ENCODE assay signal across 11 cellular contexts in genomic region chr17:75842963-75843576, GRCh38. TPM values are rescaled to one million over a fixed set of nuclear protein-coding genes. Genes with fewer than 3 reads are reported as not detected.
A peak's percentile ranks its signal among the peaks of the same experiment; 100 is the strongest.
DNase-seq lines count a peak whose midpoint lies in the region; ATAC-seq, FAIRE-seq and TF ChIP-seq lines count a peak whose summit lies in the region.
"Had no signal": no experiment of that assay in that cellular context is flagged by ENCODE, and none has a peak within 500 bp of the region (broad histone marks: within the 10 kb centered on the region; RNA-seq: fewer than 3 reads in every experiment).

No MANE protein-coding gene starts in this region.

- H3K4me1 ChIP-seq in left ventricle myocardium inferior (peaks cover 51% of the 10 kb centered on the region), kidney (ENCODE audit: control insufficient read depth in 1 of 2, insufficient read depth in 1 of 2, low read depth in 1 of 2, low read length in 2 of 2) (peaks cover 9 to 23% of the 10 kb centered on the region in 2 donors)

- peak overlapping the region; percentile 98 for H3K4me3 Mint-ChIP-seq in activated CD8-positive, alpha-beta memory T cell treated with anti-CD3 and anti-CD28 coated beads, Interleukin-2, amount 10 ng/mL, durations not matched to agents 7 days and 5 days
- H3K4me3 Mint-ChIP-seq in activated CD8-positive, alpha-beta T cell treated with anti-CD3 and anti-CD28 coated beads for 36 hours, result peak overlapping the region; percentile 96
- H3K4me3 Mint-ChIP-seq in stimulated activated naive CD8-positive, alpha-beta T cell treated with anti-CD3 and anti-CD28 coated beads, Interleukin-15, Interleukin-2, amounts not matched to agents 100 ng/mL and 50 ng/mL, for 24 hours, result peak overlapping the region; percentile 94

- H3K4me3 ChIP-seq in left ventricle myocardium inferior (peak overlapping the region; percentile 39), kidney (ENCODE audit: low read length in 2 of 2) (no peak overlapping the region)
- H3K4me3 ChIP-seq: SK-N-MC had no signal

- TF ChIP-seq CTCF in activated CD8-positive, alpha-beta T cell treated with anti-CD3 and anti-CD28 coated beads for 36 hours (IDR thresholded peaks at IDR 0.05), result peak; percentile 49
- no peak for TF ChIP-seq CTCF in left ventricle myocardium inferior (IDR thresholded peaks at IDR 0.05; ENCODE audit: borderline replicate concordance)
- TF ChIP-seq CTCF in kidney (IDR thresholded peaks at IDR 0.05; ENCODE audit: borderline replicate concordance, extremely low read depth, insufficient read depth), result no peak

- POLR2A ChIA-PET in activated CD8-positive, alpha-beta T cell treated with anti-CD3 and anti-CD28 coated beads for 36 hours (lab: Charles Lee), result interaction anchor here (0.7 to 4.2 kb wide), 6 partner anchors 8 to 78 kb away, joined by 3 to 39 read pairs (median 6); partner anchors contain the start of genes GALK1 and WBP2
- POLR2A ChIA-PET in HEK293T (lab: Yijun Ruan, JAX), result interaction anchor here (4.4 kb wide), 1 partner anchor 63 kb away, joined by 22 read pairs; a partner anchor contains a TSS

- intact Hi-C loops in activated CD8-positive, alpha-beta T cell treated with anti-CD3 and anti-CD28 coated beads for 36 hours (cut with micrococcal nuclease), result no loop called here
- intact Hi-C loops in left ventricle myocardium inferior (cut with micrococcal nuclease), result no loop called here
- intact Hi-C loops in kidney (cut with DNase I), result no loop called here

- H3K27ac ChIP-seq in left ventricle myocardium inferior (replicated peaks) (peak overlapping the region; percentile 90), kidney (ENCODE audit: low read depth in 2 of 2, low read length in 2 of 2) (no peak overlapping the region)
- H3K27ac ChIP-seq: SK-N-MC had no signal

- H3K9me3 ChIP-seq in left ventricle myocardium inferior (replicated peaks) (no peaks in the 10 kb centered on the region), kidney (ENCODE audit: control insufficient read depth in 1 of 2, low read length in 2 of 2) (no peaks in the 10 kb centered on the region)
- H3K9me3 ChIP-seq: adrenal gland had no signal

- no peak overlapping the region for H3K9ac ChIP-seq in kidney (ENCODE audit: low read length in 2 of 2)

- CTCF ChIA-PET in activated CD8-positive, alpha-beta memory T cell treated with anti-CD3 and anti-CD28 coated beads, Interleukin-2, amount 10 ng/mL, durations not matched to agents 7 days and 5 days (lab: Charles Lee), result interaction anchor here (0.9 to 4.1 kb wide), 14 partner anchors 9 to 89 kb away, joined by 3 to 49 read pairs (median 7); partner anchors contain the start of genes GALK1, TRIM65 and WBP2
- CTCF ChIA-PET in activated CD8-positive, alpha-beta T cell treated with anti-CD3 and anti-CD28 coated beads for 36 hours (lab: Charles Lee), result interaction anchor here (0.6 to 8.5 kb wide), 7 partner anchors 11 to 93 kb away, joined by 3 to 105 read pairs (median 5); no protein-coding TSS in a partner anchor
- CTCF ChIA-PET in HEK293T (lab: Yijun Ruan, JAX), result no interaction called here

- peak; percentile 57 for DNase-seq in activated CD8-positive, alpha-beta memory T cell treated with anti-CD3 and anti-CD28 coated beads, Interleukin-2, amount 10 ng/mL, durations not matched to agents 7 days and 5 days
- DNase-seq in activated CD8-positive, alpha-beta memory T cell treated with anti-CD3 and anti-CD28 coated beads for 24 hours, result no peak
- peak; percentile 47 for DNase-seq in activated CD8-positive, alpha-beta T cell treated with anti-CD3 and anti-CD28 coated beads for 36 hours
- DNase-seq in left ventricle myocardium inferior (no peak), kidney (no peak), HEK293T (ENCODE audit: extremely low spot score) (no peak)
- DNase-seq: NCI-H2081 had no signal

- H3K27me3 ChIP-seq in left ventricle myocardium inferior (ENCODE audit: low read depth), result no peaks in the 10 kb centered on the region
- H3K27me3 ChIP-seq: adrenal gland had no signal

- peaks cover 19% of the 10 kb centered on the region for H3K4me1 Mint-ChIP-seq in activated CD8-positive, alpha-beta memory T cell treated with anti-CD3 and anti-CD28 coated beads, Interleukin-2, amount 10 ng/mL, durations not matched to agents 7 days and 5 days
- peaks cover 24% of the 10 kb centered on the region for H3K4me1 Mint-ChIP-seq in activated CD8-positive, alpha-beta T cell treated with anti-CD3 and anti-CD28 coated beads for 36 hours (ENCODE audit: low read depth)
- peaks cover 14% of the 10 kb centered on the region for H3K4me1 Mint-ChIP-seq in stimulated activated naive CD8-positive, alpha-beta T cell treated with anti-CD3 and anti-CD28 coated beads, Interleukin-15, Interleukin-2, amounts not matched to agents 100 ng/mL and 50 ng/mL, for 24 hours (ENCODE audit: low read depth)

- peak overlapping the region; percentile 98 for H3K27ac Mint-ChIP-seq in activated CD8-positive, alpha-beta memory T cell treated with anti-CD3 and anti-CD28 coated beads, Interleukin-2, amount 10 ng/mL, durations not matched to agents 7 days and 5 days
- peak overlapping the region; percentile 97 for H3K27ac Mint-ChIP-seq in activated CD8-positive, alpha-beta T cell treated with anti-CD3 and anti-CD28 coated beads for 36 hours
- H3K27ac Mint-ChIP-seq in stimulated activated naive CD8-positive, alpha-beta T cell treated with anti-CD3 and anti-CD28 coated beads, Interleukin-15, Interleukin-2, amounts not matched to agents 100 ng/mL and 50 ng/mL, for 24 hours, result peak overlapping the region; percentile 88

- peaks cover 24% of the 10 kb centered on the region for H3K36me3 Mint-ChIP-seq in activated CD8-positive, alpha-beta memory T cell treated with anti-CD3 and anti-CD28 coated beads, Interleukin-2, amount 10 ng/mL, durations not matched to agents 7 days and 5 days
- peaks cover 25% of the 10 kb centered on the region for H3K36me3 Mint-ChIP-seq in activated CD8-positive, alpha-beta T cell treated with anti-CD3 and anti-CD28 coated beads for 36 hours (ENCODE audit: low read depth)
- H3K36me3 Mint-ChIP-seq in stimulated activated naive CD8-positive, alpha-beta T cell treated with anti-CD3 and anti-CD28 coated beads, Interleukin-15, Interleukin-2, amounts not matched to agents 100 ng/mL and 50 ng/mL, for 24 hours (ENCODE audit: low read depth), result peaks cover 9% of the 10 kb centered on the region

- H3K36me3 ChIP-seq in left ventricle myocardium inferior, result peaks cover 22% of the 10 kb centered on the region
- H3K36me3 ChIP-seq in kidney (ENCODE audit: control insufficient read depth in 1 of 2, insufficient read depth in 2 of 2, low read length in 2 of 2), result peaks cover 15 to 21% of the 10 kb centered on the region in 2 donors

- FAIRE-seq in kidney (lab: Jason Lieb, UNC), result no peak

- H3K27me3 Mint-ChIP-seq in activated CD8-positive, alpha-beta memory T cell treated with anti-CD3 and anti-CD28 coated beads, Interleukin-2, amount 10 ng/mL, durations not matched to agents 7 days and 5 days, result no peaks in the 10 kb centered on the region
- no peaks in the 10 kb centered on the region for H3K27me3 Mint-ChIP-seq in activated CD8-positive, alpha-beta T cell treated with anti-CD3 and anti-CD28 coated beads for 36 hours
- H3K27me3 Mint-ChIP-seq in stimulated activated naive CD8-positive, alpha-beta T cell treated with anti-CD3 and anti-CD28 coated beads, Interleukin-15, Interleukin-2, amounts not matched to agents 100 ng/mL and 50 ng/mL, for 24 hours, result no peaks in the 10 kb centered on the region

- ATAC-seq in activated CD8-positive, alpha-beta memory T cell treated with anti-CD3 and anti-CD28 coated beads, Interleukin-2, amount 10 ng/mL, durations not matched to agents 7 days and 5 days, result peak; percentile 47
- peak; percentile 24 for ATAC-seq in activated CD8-positive, alpha-beta T cell treated with anti-CD3 and anti-CD28 coated beads for 36 hours
- no peak for ATAC-seq in HG03565 (IDR thresholded peaks at IDR 0.05; ENCODE audit: unreplicated experiment)

- H3K9me3 Mint-ChIP-seq in activated CD8-positive, alpha-beta memory T cell treated with anti-CD3 and anti-CD28 coated beads, Interleukin-2, amount 10 ng/mL, durations not matched to agents 7 days and 5 days (ENCODE audit: low read depth), result no peaks in the 10 kb centered on the region
- H3K9me3 Mint-ChIP-seq in activated CD8-positive, alpha-beta T cell treated with anti-CD3 and anti-CD28 coated beads for 36 hours, result no peaks in the 10 kb centered on the region
- H3K9me3 Mint-ChIP-seq in stimulated activated naive CD8-positive, alpha-beta T cell treated with anti-CD3 and anti-CD28 coated beads, Interleukin-15, Interleukin-2, amounts not matched to agents 100 ng/mL and 50 ng/mL, for 24 hours, result no peaks in the 10 kb centered on the region

RNA-seq across cellular contexts. Expression of gene UNC13D, which starts 1.1 kb away (rescaled TPM):
- 100 to 1,000 TPM; 212 to 218 TPM for total RNA-seq in activated CD8-positive, alpha-beta memory T cell treated with anti-CD3 and anti-CD28 coated beads, Interleukin-2, amount 10 ng/mL, durations not matched to agents 7 days and 5 days
- 100 to 1,000 TPM; 136 to 144 TPM for total RNA-seq in activated CD8-positive, alpha-beta T cell treated with anti-CD3 and anti-CD28 coated beads for 36 hours
- total RNA-seq in left ventricle myocardium inferior, result 13.3 TPM
- total RNA-seq in kidney, result 26.1 TPM
- polyA plus RNA-seq in kidney (ENCODE audit: insufficient read depth, low read depth, low replicate concordance), result 3.8 TPM

RNA-seq across cellular contexts. Expression of gene WBP2, which starts 12.1 kb away (rescaled TPM):
- total RNA-seq in activated CD8-positive, alpha-beta memory T cell treated with anti-CD3 and anti-CD28 coated beads, Interleukin-2, amount 10 ng/mL, durations not matched to agents 7 days and 5 days, result 10 to 100 TPM; 71.3 to 79.1 TPM
- 10 to 100 TPM; 54.4 to 58.5 TPM for total RNA-seq in activated CD8-positive, alpha-beta T cell treated with anti-CD3 and anti-CD28 coated beads for 36 hours
- 144 TPM for total RNA-seq in left ventricle myocardium inferior
- 135 TPM for total RNA-seq in kidney
- polyA plus RNA-seq in kidney (ENCODE audit: insufficient read depth, low read depth, low replicate concordance), result 151 TPM

RNA-seq across cellular contexts. Expression of gene TRIM47, which starts 35.3 kb away (rescaled TPM):
- total RNA-seq in activated CD8-positive, alpha-beta memory T cell treated with anti-CD3 and anti-CD28 coated beads, Interleukin-2, amount 10 ng/mL, durations not matched to agents 7 days and 5 days, result 10 to 100 TPM; 13.4 to 24.3 TPM
- total RNA-seq in activated CD8-positive, alpha-beta T cell treated with anti-CD3 and anti-CD28 coated beads for 36 hours, result 10 to 100 TPM; 16.6 to 16.8 TPM
- total RNA-seq in left ventricle myocardium inferior (27.5 TPM), kidney (118 TPM)
- 95.0 TPM for polyA plus RNA-seq in kidney (ENCODE audit: insufficient read depth, low read depth, low replicate concordance)

RNA-seq across cellular contexts. Expression of gene TRIM65, which starts 53.7 kb away (rescaled TPM):
- total RNA-seq in activated CD8-positive, alpha-beta memory T cell treated with anti-CD3 and anti-CD28 coated beads, Interleukin-2, amount 10 ng/mL, durations not matched to agents 7 days and 5 days, result 10 to 100 TPM; 33.3 to 33.6 TPM
- 10 to 100 TPM; 37.1 to 42.2 TPM for total RNA-seq in activated CD8-positive, alpha-beta T cell treated with anti-CD3 and anti-CD28 coated beads for 36 hours
- total RNA-seq in left ventricle myocardium inferior, result 10.2 TPM
- 23.6 TPM for total RNA-seq in kidney
- polyA plus RNA-seq in kidney (ENCODE audit: insufficient read depth, low read depth, low replicate concordance), result 11.5 TPM

RNA-seq across cellular contexts. Expression of gene UNK, which starts 58.5 kb away (rescaled TPM):
- 10 to 100 TPM; 32.8 to 33.1 TPM for total RNA-seq in activated CD8-positive, alpha-beta memory T cell treated with anti-CD3 and anti-CD28 coated beads, Interleukin-2, amount 10 ng/mL, durations not matched to agents 7 days and 5 days
- total RNA-seq in activated CD8-positive, alpha-beta T cell treated with anti-CD3 and anti-CD28 coated beads for 36 hours, result 10 to 100 TPM; 26.4 to 26.6 TPM
- 14.7 TPM for total RNA-seq in left ventricle myocardium inferior
- 35.5 TPM for total RNA-seq in kidney
- 12.0 TPM for polyA plus RNA-seq in kidney (ENCODE audit: insufficient read depth, low read depth, low replicate concordance)

Comparison
In these comparisons a context has a peak if more than half of its experiments do, and no peak if none do; other contexts are left out.
1. DNase-seq: peak in activated CD8-positive, alpha-beta memory T cell treated with anti-CD3 and anti-CD28 coated beads, Interleukin-2, amount 10 ng/mL, durations not matched to agents 7 days and 5 days (single experiment) and activated CD8-positive, alpha-beta T cell treated with anti-CD3 and anti-CD28 coated beads for 36 hours (single experiment); none in activated CD8-positive, alpha-beta memory T cell treated with anti-CD3 and anti-CD28 coated beads for 24 hours (single experiment), left ventricle myocardium inferior (single experiment), kidney (single experiment) and HEK293T (single experiment).
2. Peak in every context shown above with its lines, with median percentiles within 50 percentile points of each other: H3K27ac Mint-ChIP-seq and H3K4me3 Mint-ChIP-seq.